1 cellular context compared by ENCODE assay signal in the genomic region with DNA sequence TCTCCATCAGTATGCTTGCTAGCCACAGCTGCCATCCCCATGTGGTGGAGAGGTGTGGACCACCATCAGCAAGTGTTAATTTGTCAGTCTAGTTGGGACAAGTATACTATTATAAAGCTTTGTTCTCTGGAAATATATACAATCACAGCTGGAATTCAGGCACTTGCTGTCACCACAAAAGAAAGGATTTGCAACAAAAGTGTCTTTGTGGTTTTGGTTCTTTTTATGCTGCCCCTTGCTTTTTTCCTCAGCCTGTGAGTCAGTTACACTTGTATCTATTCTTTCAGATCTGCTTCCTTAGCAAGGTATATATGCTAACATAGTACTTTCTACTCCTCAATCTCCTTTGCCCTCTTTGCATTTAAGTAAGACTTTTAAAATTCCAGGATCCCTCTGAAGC.
TF ChIP-seq lines count a peak whose summit lies in the region.

No MANE protein-coding gene starts in this region.

TF ChIP-seq in GM23338, 12 proteins besides CTCF, POLR2A, EP300 and RAD21 (continued from another document):
- TF ChIP-seq, protein P1, sequence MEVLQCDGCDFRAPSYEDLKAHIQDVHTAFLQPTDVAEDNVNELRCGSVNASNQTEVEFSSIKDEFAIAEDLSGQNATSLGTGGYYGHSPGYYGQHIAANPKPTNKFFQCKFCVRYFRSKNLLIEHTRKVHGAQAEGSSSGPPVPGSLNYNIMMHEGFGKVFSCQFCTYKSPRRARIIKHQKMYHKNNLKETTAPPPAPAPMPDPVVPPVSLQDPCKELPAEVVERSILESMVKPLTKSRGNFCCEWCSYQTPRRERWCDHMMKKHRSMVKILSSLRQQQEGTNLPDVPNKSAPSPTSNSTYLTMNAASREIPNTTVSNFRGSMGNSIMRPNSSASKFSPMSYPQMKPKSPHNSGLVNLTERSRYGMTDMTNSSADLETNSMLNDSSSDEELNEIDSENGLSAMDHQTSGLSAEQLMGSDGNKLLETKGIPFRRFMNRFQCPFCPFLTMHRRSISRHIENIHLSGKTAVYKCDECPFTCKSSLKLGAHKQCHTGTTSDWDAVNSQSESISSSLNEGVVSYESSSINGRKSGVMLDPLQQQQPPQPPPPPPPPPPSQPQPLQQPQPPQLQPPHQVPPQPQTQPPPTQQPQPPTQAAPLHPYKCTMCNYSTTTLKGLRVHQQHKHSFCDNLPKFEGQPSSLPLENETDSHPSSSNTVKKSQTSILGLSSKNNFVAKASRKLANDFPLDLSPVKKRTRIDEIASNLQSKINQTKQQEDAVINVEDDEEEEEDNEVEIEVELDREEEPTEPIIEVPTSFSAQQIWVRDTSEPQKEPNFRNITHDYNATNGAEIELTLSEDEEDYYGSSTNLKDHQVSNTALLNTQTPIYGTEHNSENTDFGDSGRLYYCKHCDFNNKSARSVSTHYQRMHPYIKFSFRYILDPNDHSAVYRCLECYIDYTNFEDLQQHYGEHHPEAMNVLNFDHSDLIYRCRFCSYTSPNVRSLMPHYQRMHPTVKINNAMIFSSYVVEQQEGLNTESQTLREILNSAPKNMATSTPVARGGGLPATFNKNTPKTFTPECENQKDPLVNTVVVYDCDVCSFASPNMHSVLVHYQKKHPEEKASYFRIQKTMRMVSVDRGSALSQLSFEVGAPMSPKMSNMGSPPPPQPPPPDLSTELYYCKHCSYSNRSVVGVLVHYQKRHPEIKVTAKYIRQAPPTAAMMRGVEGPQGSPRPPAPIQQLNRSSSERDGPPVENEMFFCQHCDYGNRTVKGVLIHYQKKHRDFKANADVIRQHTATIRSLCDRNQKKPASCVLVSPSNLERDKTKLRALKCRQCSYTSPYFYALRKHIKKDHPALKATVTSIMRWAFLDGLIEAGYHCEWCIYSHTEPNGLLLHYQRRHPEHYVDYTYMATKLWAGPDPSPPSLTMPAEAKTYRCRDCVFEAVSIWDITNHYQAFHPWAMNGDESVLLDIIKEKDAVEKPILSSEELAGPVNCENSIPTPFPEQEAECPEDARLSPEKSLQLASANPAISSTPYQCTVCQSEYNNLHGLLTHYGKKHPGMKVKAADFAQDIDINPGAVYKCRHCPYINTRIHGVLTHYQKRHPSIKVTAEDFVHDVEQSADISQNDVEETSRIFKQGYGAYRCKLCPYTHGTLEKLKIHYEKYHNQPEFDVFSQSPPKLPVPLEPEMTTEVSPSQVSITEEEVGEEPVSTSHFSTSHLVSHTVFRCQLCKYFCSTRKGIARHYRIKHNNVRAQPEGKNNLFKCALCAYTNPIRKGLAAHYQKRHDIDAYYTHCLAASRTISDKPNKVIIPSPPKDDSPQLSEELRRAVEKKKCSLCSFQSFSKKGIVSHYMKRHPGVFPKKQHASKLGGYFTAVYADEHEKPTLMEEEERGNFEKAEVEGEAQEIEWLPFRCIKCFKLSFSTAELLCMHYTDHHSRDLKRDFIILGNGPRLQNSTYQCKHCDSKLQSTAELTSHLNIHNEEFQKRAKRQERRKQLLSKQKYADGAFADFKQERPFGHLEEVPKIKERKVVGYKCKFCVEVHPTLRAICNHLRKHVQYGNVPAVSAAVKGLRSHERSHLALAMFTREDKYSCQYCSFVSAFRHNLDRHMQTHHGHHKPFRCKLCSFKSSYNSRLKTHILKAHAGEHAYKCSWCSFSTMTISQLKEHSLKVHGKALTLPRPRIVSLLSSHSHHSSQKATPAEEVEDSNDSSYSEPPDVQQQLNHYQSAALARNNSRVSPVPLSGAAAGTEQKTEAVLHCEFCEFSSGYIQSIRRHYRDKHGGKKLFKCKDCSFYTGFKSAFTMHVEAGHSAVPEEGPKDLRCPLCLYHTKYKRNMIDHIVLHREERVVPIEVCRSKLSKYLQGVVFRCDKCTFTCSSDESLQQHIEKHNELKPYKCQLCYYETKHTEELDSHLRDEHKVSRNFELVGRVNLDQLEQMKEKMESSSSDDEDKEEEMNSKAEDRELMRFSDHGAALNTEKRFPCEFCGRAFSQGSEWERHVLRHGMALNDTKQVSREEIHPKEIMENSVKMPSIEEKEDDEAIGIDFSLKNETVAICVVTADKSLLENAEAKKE (CRISPR knock-in tag; IDR thresholded peaks at IDR 0.05) = no peak
- TF ChIP-seq JUNB (IDR thresholded peaks at IDR 0.05; ENCODE audit: unreplicated experiment) (no peak), ZNF114 (CRISPR knock-in tag; IDR thresholded peaks at IDR 0.05) (no peak), REST (IDR thresholded peaks at IDR 0.05; ENCODE audit: unreplicated experiment) (no peak)
